Comparison of ENCODE assay signal across 10 cellular contexts in the genomic region with DNA sequence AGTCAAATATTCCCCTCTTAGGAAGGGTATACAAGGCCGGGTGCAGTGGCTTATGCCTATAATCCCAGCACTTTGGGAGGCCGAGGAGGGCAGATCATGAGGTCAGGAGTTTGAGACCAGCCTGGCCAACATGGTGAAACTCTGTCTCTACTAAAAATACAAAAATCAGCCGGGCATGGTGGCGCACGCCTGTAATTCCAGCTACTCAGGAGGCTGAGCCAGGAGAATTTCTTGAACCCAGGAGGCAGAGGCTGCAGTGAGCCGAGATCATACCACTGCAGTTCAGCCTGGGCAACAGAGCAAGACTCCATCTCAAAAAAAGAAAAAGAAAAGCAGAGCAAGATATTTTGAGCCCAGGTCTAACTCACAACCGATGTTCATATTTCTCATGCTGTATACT. TPM values are rescaled to one million over a fixed set of nuclear protein-coding genes. Genes with fewer than 3 reads are reported as not detected.
"Had no signal": no experiment of that assay in that cellular context is flagged by ENCODE, and none has a peak within 500 bp of the region (broad histone marks: within the 10 kb centered on the region; RNA-seq: fewer than 3 reads in every experiment).

No MANE protein-coding gene starts in this region.

RNA-seq across cellular contexts. Expression of a gene that starts 37.5 kb away (rescaled TPM):
- total RNA-seq: activated CD4-positive, alpha-beta memory T cell treated with anti-CD3 and anti-CD28 coated beads for 36 hours; activated CD4-positive, alpha-beta T cell treated with anti-CD3 and anti-CD28 coated beads for 36 hours; activated CD4-positive, alpha-beta T cell treated with anti-CD3 and anti-CD28 coated beads, Interleukin-2, amount 10 ng/mL, durations not matched to agents 24 days and 14 days; activated CD8-positive, alpha-beta memory T cell treated with anti-CD3 and anti-CD28 coated beads for 36 hours; activated naive CD4-positive, alpha-beta T cell treated with anti-CD3 and anti-CD28 coated beads for 36 hours; activated naive CD8-positive, alpha-beta T cell treated with anti-CD3 and anti-CD28 coated beads for 36 hours; activated T-helper 1 cell treated with anti-CD3 and anti-CD28 coated beads, Interleukin-12 subunit alpha, Interleukin-12 subunit beta, Interleukin-2, Interleukin-4 antibody, amounts not matched to agents 30 ng/mL and 10 ng/mL and 1 ng/mL, durations not matched to agents 14 hours and 24 hours and 36 hours; activated T-helper 2 cell treated with anti-CD3 and anti-CD28 coated beads, Interferon-gamma antibody, Interleukin-2, Interleukin-4, amounts not matched to agents 10 μg/mL and 5 μg/mL and 100 μg/mL, durations not matched to agents 14 hours and 24 hours and 36 hours; ascending aorta had no signal
- polyA plus RNA-seq: cardiac muscle cell had no signal
